Comparison of ENCODE assay signal across 1 cellular context in genomic region chr6:87553159-87553765, GRCh38.
TF ChIP-seq lines count a peak whose summit lies in the region.

No MANE protein-coding gene starts in this region.

TF ChIP-seq in WTC11, 78 proteins besides CTCF, POLR2A, EP300 and RAD21 (continued from another document):
- no peak for TF ChIP-seq HMGXB4 (CRISPR knock-in tag; IDR thresholded peaks at IDR 0.05)
